ENCODE assay signal across 8 cellular contexts in genomic region chr10:115988380-115988779, GRCh38.
"Had no signal": no experiment of that assay in that cellular context is flagged by ENCODE, and none has a peak within 500 bp of the region (broad histone marks: within the 10 kb centered on the region; RNA-seq: fewer than 3 reads in every experiment).

No MANE protein-coding gene starts in this region.

- FAIRE-seq: G401.6, GM12878, GM12891, GM12892, GM18507, GM19239 had no signal

- DNase-seq: GDM1, GF-D8 had no signal

- ATAC-seq: GM12878 had no signal

- H3K4me3 ChIP-seq: GM12878 had no signal
